In the genomic region with DNA sequence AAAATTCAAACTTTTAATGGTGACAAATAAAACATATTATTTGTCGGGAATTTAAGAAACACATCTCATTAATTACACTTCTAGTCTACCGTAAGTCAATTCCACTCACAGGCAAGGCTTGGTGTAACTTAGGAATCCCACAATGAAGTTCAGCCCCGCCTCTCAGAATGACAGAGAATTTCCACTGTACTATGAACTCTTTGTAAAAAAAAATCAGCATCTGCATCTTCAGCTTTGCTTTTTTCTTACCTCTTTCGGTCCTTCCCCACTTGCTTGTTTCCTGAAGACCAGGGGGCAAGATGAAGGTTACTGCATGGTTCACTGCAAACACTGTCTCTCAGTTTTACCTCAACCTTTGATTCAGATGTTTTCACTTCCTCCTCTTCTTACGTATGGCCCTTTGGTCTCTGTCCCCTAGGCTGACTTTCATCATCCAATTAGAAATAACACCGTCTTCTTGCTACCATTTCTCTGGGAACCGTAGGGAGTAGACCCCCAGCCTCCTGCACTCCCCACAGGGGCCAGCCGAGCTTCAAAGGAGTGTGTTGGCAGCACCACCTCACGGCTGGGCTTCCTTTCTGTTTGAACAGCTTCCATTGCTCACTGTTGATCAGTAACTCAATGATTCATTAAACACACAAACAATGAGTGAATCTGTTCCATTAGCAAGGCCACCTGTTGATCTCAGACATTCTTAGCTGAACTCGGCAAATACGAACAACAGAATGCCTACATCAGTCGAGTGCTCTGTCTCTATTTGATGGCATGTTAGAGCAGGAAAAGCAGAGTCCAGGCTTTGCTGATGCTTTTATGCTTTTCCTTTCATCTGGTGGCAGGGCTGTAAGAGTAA, we compare ENCODE assay signal across 9 cellular contexts.
DNase-seq lines count a peak whose midpoint lies in the region; ATAC-seq lines count a peak whose summit lies in the region.
"Had no signal": no experiment of that assay in that cellular context is flagged by ENCODE, and none has a peak within 500 bp of the region (broad histone marks: within the 10 kb centered on the region; RNA-seq: fewer than 3 reads in every experiment).

No MANE protein-coding gene starts in this region.

- no peaks in the 10 kb centered on the region for H3K9me3 ChIP-seq in GM23248 (ENCODE audit: low read depth)

- no peaks in the 10 kb centered on the region for H3F3A ChIP-seq in GM23248 (ENCODE audit: insufficient read depth)

- H3K27me3 ChIP-seq in GM23248 (replicated peaks; ENCODE audit: insufficient read depth): peaks cover 3% of the 10 kb centered on the region

- H4K20me1 ChIP-seq in GM23248 (ENCODE audit: insufficient read depth): no peaks in the 10 kb centered on the region

- no peaks in the 10 kb centered on the region for H3K36me3 ChIP-seq in GM23248 (ENCODE audit: low read depth)

- in situ Hi-C loops in Caki2 (cut with HindIII; ENCODE audit: low pct_unique_long_range_greater_than_20kb, low sequenced_read_pairs) (no loop called here), GM23248 (cut with MboI) (no loop called here)

- no peak overlapping the region for H3K27ac ChIP-seq in GM23248
- H3K27ac ChIP-seq: HL-60 had no signal

- WGBS in GM23248 (ENCODE audit: low coverage in 1 of 2, low lambda C conversion rate in 2 of 2, missing lambda C conversion rate in 2 of 2), 2 experiments: 66% methylated on average over 12 of the region's 12 CpGs

- H3K79me2 ChIP-seq in GM23248 (ENCODE audit: insufficient read depth): no peaks in the 10 kb centered on the region

- no peak overlapping the region for H3K9ac ChIP-seq in GM23248

- peak; percentile 92 for DNase-seq in Caki2 (ENCODE audit: low read depth)
- DNase-seq in RKO (ENCODE audit: low spot score): peak; percentile 45
- no peak for DNase-seq in left lobe of liver (ENCODE audit: low spot score)
- no peak for DNase-seq in NOMO-1 treated with dmso at 0.1 percent for 144 hours (lab: John Stamatoyannopoulos, UW; ENCODE audit: unreplicated experiment)
- no peak for DNase-seq in stimulated activated CD4-positive, alpha-beta T cell treated with anti-CD3 and anti-CD28 coated beads, Interleukin-12 subunit alpha, Interleukin-12 subunit beta, amount 100 ng/mL, for 4 hours
- DNase-seq in GM23248: no peak

- no peaks in the 10 kb centered on the region for H3K9me2 ChIP-seq in GM23248 (ENCODE audit: insufficient read depth)

- ATAC-seq in GM19438 (IDR thresholded peaks at IDR 0.05; ENCODE audit: low read depth, unreplicated experiment) (peak; percentile 88), HG03378 (IDR thresholded peaks at IDR 0.05; ENCODE audit: unreplicated experiment) (peak; percentile 97), left lobe of liver (peak; percentile 88)

- no peaks in the 10 kb centered on the region for H3K4me1 ChIP-seq in GM23248 (ENCODE audit: insufficient read depth)

- H3K4me3 ChIP-seq in GM23248: no peak overlapping the region

- H2AFZ ChIP-seq in GM23248: no peak overlapping the region

- no peak overlapping the region for H3K4me2 ChIP-seq in GM23248 (ENCODE audit: unreplicated experiment)

Comparison
In these comparisons a context has a peak if more than half of its experiments do, and no peak if none do; other contexts are left out.
1. DNase-seq: peak in Caki2 (single experiment) and RKO (single experiment); none in left lobe of liver (single experiment), NOMO-1 treated with dmso at 0.1 percent for 144 hours (single experiment), stimulated activated CD4-positive, alpha-beta T cell treated with anti-CD3 and anti-CD28 coated beads, Interleukin-12 subunit alpha, Interleukin-12 subunit beta, amount 100 ng/mL, for 4 hours (single experiment) and GM23248 (single experiment).
2. Peak in every context shown above with its lines, with median percentiles within 50 percentile points of each other: ATAC-seq.